In the genomic region with DNA sequence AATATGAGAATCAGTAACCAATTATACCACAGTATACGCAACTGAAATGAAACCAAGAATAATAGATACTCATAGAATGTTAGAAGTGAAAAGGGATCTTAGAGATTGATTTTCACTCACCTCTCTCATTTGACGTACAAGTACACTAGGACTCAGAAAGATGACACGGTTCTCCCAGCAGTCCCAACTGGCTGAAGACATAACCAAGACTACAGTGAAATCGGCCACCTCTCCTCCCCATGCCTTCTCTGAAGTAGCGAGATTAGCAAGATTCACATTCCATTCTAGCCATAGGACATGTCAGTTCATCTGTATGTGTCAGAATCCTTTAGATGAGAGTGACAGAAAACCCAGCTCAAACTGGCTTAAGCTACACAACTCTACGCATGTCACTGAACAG, we compare ENCODE assay signal across 1 cellular context.
TF ChIP-seq lines count a peak whose summit lies in the region.

No MANE protein-coding gene starts in this region.

TF ChIP-seq in H1, 55 proteins besides CTCF, POLR2A, EP300 and RAD21:
- TF ChIP-seq KDM4A (IDR thresholded peaks at IDR 0.05; ENCODE audit: low read depth, low read length, severe bottlenecking) (no peak), ASH2L (IDR thresholded peaks at IDR 0.05; ENCODE audit: low read length) (no peak), SIX5 (IDR thresholded peaks at IDR 0.05; ENCODE audit: low read depth, low read length) (no peak), CEBPB (IDR thresholded peaks at IDR 0.05; ENCODE audit: low read depth, low read length) (no peak), USF2 (IDR thresholded peaks at IDR 0.05; ENCODE audit: low read length) (no peak), E2F6 (IDR thresholded peaks at IDR 0.05) (no peak), PHF8 (conservative IDR thresholded peaks at IDR 0.05; ENCODE audit: low read depth, low read length) (no peak), CTBP2 (IDR thresholded peaks at IDR 0.05; ENCODE audit: borderline replicate concordance, insufficient read depth, insufficient read length, low read length) (no peak), KDM1A (IDR thresholded peaks at IDR 0.05; ENCODE audit: borderline replicate concordance, low read length) (no peak), SP2 (IDR thresholded peaks at IDR 0.05; ENCODE audit: low read length) (no peak)
